8 cellular contexts compared by ENCODE assay signal in genomic region chr3:10026084-10026890, GRCh38. TPM values are rescaled to one million over a fixed set of nuclear protein-coding genes. Genes with fewer than 3 reads are reported as not detected.
DNase-seq lines count a peak whose midpoint lies in the region; ATAC-seq and TF ChIP-seq lines count a peak whose summit lies in the region.

FANCD2 (plus strand) TSS chr3:10026437; CDS start chr3:10028658, 2,221 bp downstream.

- H3K27ac Mint-ChIP-seq in progenitor cell of endocrine pancreas = peak within 1 kb of the TSS; percentile 96

- H3K4me3 ChIP-seq in heart right ventricle = peak within 1 kb of the TSS; percentile 68 to 97 (median 88)
- H3K4me3 ChIP-seq in upper lobe of right lung = peak within 1 kb of the TSS; percentile 99

- H3K36me3 ChIP-seq in heart right ventricle (peaks cover 0 to 30% (median 25%) of the 10 kb centered on the region in 9 donors), upper lobe of right lung (peaks cover 30% of the 10 kb centered on the region)

- H3K36me3 Mint-ChIP-seq in progenitor cell of endocrine pancreas (ENCODE audit: insufficient read depth) = peaks cover 7% of the 10 kb centered on the region

- in situ Hi-C loops in GM13977 (cut with MboI; ENCODE audit: low pct_unique_long_range_greater_than_20kb, low sequenced_read_pairs, unreplicated experiment) = no loop called here

- peak; percentile 95 for ATAC-seq in HG02642 (IDR thresholded peaks at IDR 0.05; ENCODE audit: poor library complexity, unreplicated experiment)
- peak; percentile 95 to 99 (median 97) for ATAC-seq in heart right ventricle
- ATAC-seq in upper lobe of right lung = peak; percentile 97

- 0 to 1% methylated on average over 61 of the region's 61 CpGs for WGBS in heart right ventricle, 2 donors

- peak within 1 kb of the TSS; percentile 90 for H3K4me3 Mint-ChIP-seq in progenitor cell of endocrine pancreas (ENCODE audit: low read depth)

- H3K4me1 ChIP-seq in heart right ventricle (peaks cover 0 to 33% (median 26%) of the 10 kb centered on the region in 9 donors), upper lobe of right lung (peaks cover 17% of the 10 kb centered on the region)

- intact Hi-C loops in T-helper 1 cell treated with Interleukin-12 subunit alpha and Interleukin-12 subunit beta and Interleukin-4 antibody, amounts not matched to agents 30 ng/mL and 1 ng/mL, for 36 hours (cut with micrococcal nuclease) = loop anchor here (1.0 to 2.0 kb wide), 17 partner anchors 15 to 1063 kb away; partner anchors contain the start of genes BRK1, BRPF1, CRELD1 and JAGN1
- intact Hi-C loops in heart right ventricle (cut with DNase I) = loop anchor here in 3 of 10 donors (5.0 to 10.0 kb wide), 4 partner anchors 39 to 181 kb away; partner anchors contain the start of genes BRK1 (in 2 of the 3), EMC3 (in 2 of the 3), RPUSD3 (in 1 of the 3) and VHL (in 1 of the 3)
- intact Hi-C loops in upper lobe of right lung (cut with DNase I) = no loop called here

- H3K9me3 ChIP-seq in heart right ventricle = no peaks in the 10 kb centered on the region
- no peaks in the 10 kb centered on the region for H3K9me3 ChIP-seq in upper lobe of right lung

- H3K27ac ChIP-seq in heart right ventricle (peak within 1 kb of the TSS in 9 of 10 donors; percentile 72 to 93 (median 81)), upper lobe of right lung (peak within 1 kb of the TSS; percentile 82)

- H3K27me3 ChIP-seq in heart right ventricle (no peaks in the 10 kb centered on the region), upper lobe of right lung (no peaks in the 10 kb centered on the region)

- H3K4me1 Mint-ChIP-seq in progenitor cell of endocrine pancreas (ENCODE audit: low read depth) = peaks cover 5% of the 10 kb centered on the region

- no peak for TF ChIP-seq CTCF in GM13977 (IDR thresholded peaks at IDR 0.05; ENCODE audit: extremely low read depth, insufficient read depth, missing control alignments)
- TF ChIP-seq CTCF in heart right ventricle (IDR thresholded peaks at IDR 0.05) = no peak
- no peak for TF ChIP-seq CTCF in progenitor cell of endocrine pancreas (IDR thresholded peaks at IDR 0.05; ENCODE audit: unreplicated experiment)
- TF ChIP-seq CTCF in upper lobe of right lung (IDR thresholded peaks at IDR 0.05) = no peak

- DNase-seq in GM13977 (ENCODE audit: low spot score) (peak; percentile 85), NCI-H1105 (lab: John Stamatoyannopoulos, UW) (peak; percentile 50), amniotic epithelial cell (ENCODE audit: low read depth) (peak; percentile 79), heart right ventricle (peak; percentile 87 to 91), progenitor cell of endocrine pancreas (ENCODE audit: low spot score, unreplicated experiment) (peak; percentile 85), upper lobe of right lung (peak; percentile 94)

- no peaks in the 10 kb centered on the region for H3K27me3 Mint-ChIP-seq in progenitor cell of endocrine pancreas

- H3K9me3 Mint-ChIP-seq in progenitor cell of endocrine pancreas (ENCODE audit: low read depth) = no peaks in the 10 kb centered on the region

RNA-seq across cellular contexts. Expression of gene FANCD2, which starts in this region (rescaled TPM):
- total RNA-seq in T-helper 1 cell treated with Interleukin-12 subunit alpha and Interleukin-12 subunit beta and Interleukin-4 antibody, amounts not matched to agents 30 ng/mL and 1 ng/mL, for 36 hours = 40.7 and 54.1 TPM in 2 replicates
- total RNA-seq in heart right ventricle (1 to 10 TPM in 7 of 10 donors, under 1 TPM in 3; 0.55 to 3.2 (median 1.1) TPM), progenitor cell of endocrine pancreas (26.6 and 27.1 TPM in 2 replicates), upper lobe of right lung (5.3 TPM)
- polyA plus RNA-seq in heart right ventricle = 1 to 10 TPM in 1 of 2 donors, under 1 TPM in 1; 0.35 to 1.1 TPM

Comparison
In these comparisons a context has a peak if more than half of its experiments do, and no peak if none do; other contexts are left out.
1. Peak in every context shown above with its lines: DNase-seq, ATAC-seq, H3K4me3 ChIP-seq and H3K27ac ChIP-seq.